ENCODE assay signal across 13 cellular contexts in the genomic region with DNA sequence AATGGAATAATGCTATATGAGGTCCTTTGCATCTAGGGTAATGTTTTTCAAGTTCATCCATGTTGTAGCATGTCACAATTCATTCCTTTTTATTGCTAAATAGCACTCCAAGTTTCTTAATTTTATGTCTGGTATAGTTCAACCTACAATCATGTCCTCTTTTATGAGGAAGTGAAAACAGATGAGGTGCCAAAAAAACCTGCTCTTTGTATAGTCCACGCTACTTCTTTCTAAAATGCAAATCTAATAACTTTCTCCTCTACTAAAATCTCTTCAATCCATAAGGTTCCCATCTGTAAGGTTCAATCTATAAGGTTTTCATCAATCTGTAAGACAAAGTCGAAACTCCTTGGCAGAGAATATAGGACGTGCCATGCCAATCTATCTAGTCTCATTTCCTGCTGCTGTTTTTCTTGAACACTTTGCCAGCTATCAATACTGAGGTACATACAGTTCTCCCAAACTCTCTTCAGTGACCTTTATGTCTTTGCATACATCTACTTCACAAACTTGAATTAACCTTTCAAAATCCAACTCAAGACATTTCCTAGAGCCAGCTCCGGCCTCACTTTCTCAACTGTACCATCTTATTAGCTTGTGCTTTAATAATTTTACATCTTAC. TPM values are rescaled to one million over a fixed set of nuclear protein-coding genes. Genes with fewer than 3 reads are reported as not detected.
A peak's percentile ranks its signal among the peaks of the same experiment; 100 is the strongest.
DNase-seq lines count a peak whose midpoint lies in the region; ATAC-seq, FAIRE-seq and TF ChIP-seq lines count a peak whose summit lies in the region.
"Had no signal": no experiment of that assay in that cellular context is flagged by ENCODE, and none has a peak within 500 bp of the region (broad histone marks: within the 10 kb centered on the region; RNA-seq: fewer than 3 reads in every experiment).

No MANE protein-coding gene starts in this region.

- CTCF ChIA-PET in CD8-positive, alpha-beta memory T cell (lab: Charles Lee), result no interaction called here

- 72 to 80% methylated on average over 4 of the region's 4 CpGs for WGBS in pancreas, 2 donors

- H3K27me3 ChIP-seq in pancreas, result no peaks in the 10 kb centered on the region
- no peaks in the 10 kb centered on the region for H3K27me3 ChIP-seq in CD8-positive, alpha-beta memory T cell (ENCODE audit: insufficient read depth, low read length, poor library complexity, severe bottlenecking)
- H3K27me3 ChIP-seq: heart right ventricle had no signal

- FAIRE-seq in pancreas (lab: Jason Lieb, UNC), result no peak

- ATAC-seq in GM21723 (IDR thresholded peaks at IDR 0.05; ENCODE audit: unreplicated experiment), result peak; percentile 67
- ATAC-seq in pancreas, result peak in 3 of 4 donors; percentile 35 to 39 (median 36)
- ATAC-seq: stimulated activated naive CD8-positive, alpha-beta T cell treated with anti-CD3 and anti-CD28 coated beads, Interleukin-15, Interleukin-2, amounts not matched to agents 100 U/mL and 50 U/mL, for 24 hours had no signal

- peak overlapping the region; percentile 57 for H3K27ac Mint-ChIP-seq in activated naive CD4-positive, alpha-beta T cell treated with anti-CD3 and anti-CD28 coated beads, Interleukin-2, amount 50 U/mL, for 24 hours
- H3K27ac Mint-ChIP-seq in CD8-positive, alpha-beta memory T cell, result peak overlapping the region in 4 of 8 donors; percentile 6 to 36 (median 20)

- TF ChIP-seq CTCF in pancreas (IDR thresholded peaks at IDR 0.05), result no peak

- no peak overlapping the region for H3K4me3 ChIP-seq in pancreas
- H3K4me3 ChIP-seq in CD8-positive, alpha-beta memory T cell (ENCODE audit: low read length), result no peak overlapping the region
- H3K4me3 ChIP-seq: heart right ventricle had no signal

- DNase-seq in activated naive CD4-positive, alpha-beta T cell (lab: John Stamatoyannopoulos, UW), result no peak
- DNase-seq in MV-4-11 (lab: John Stamatoyannopoulos, UW) (peak; percentile 67), pancreas (no peak), islet precursor cell (no peak), NCI-H526 (lab: John Stamatoyannopoulos, UW) (no peak)
- no peak for DNase-seq in CD8-positive, alpha-beta memory T cell
- DNase-seq: activated effector memory CD4-positive, alpha-beta T cell treated with Interleukin-2 at 50 U/mL for 16 hours; heart right ventricle; NCI-H526 treated with DMSO at 0.1 percent for 48 hours; stimulated activated CD4-positive, alpha-beta T cell treated with anti-CD3 and anti-CD28 coated beads, Interleukin-12 subunit alpha, Interleukin-12 subunit beta, amount 100 ng/mL, for 4 hours; stimulated activated naive CD8-positive, alpha-beta T cell treated with anti-CD3 and anti-CD28 coated beads, Interleukin-15, Interleukin-2, amounts not matched to agents 100 U/mL and 50 U/mL, for 24 hours had no signal

- H3K9me3 ChIP-seq in pancreas, result no peaks in the 10 kb centered on the region
- H3K9me3 ChIP-seq in CD8-positive, alpha-beta memory T cell (ENCODE audit: low read length), result no peaks in the 10 kb centered on the region

- intact Hi-C loops in pancreas (cut with DNase I), result no loop called here

- peak overlapping the region; percentile 6 for H3K4me3 Mint-ChIP-seq in activated naive CD4-positive, alpha-beta T cell treated with anti-CD3 and anti-CD28 coated beads, Interleukin-2, amount 50 U/mL, for 24 hours
- peak overlapping the region in 2 of 7 donors; percentile 15 to 22 for H3K4me3 Mint-ChIP-seq in CD8-positive, alpha-beta memory T cell

- H3K36me3 Mint-ChIP-seq in activated naive CD4-positive, alpha-beta T cell treated with anti-CD3 and anti-CD28 coated beads, Interleukin-2, amount 50 U/mL, for 24 hours, result peaks cover 36% of the 10 kb centered on the region
- H3K36me3 Mint-ChIP-seq in CD8-positive, alpha-beta memory T cell, result peaks cover 26 to 53% (median 29%) of the 10 kb centered on the region in 3 donors

- H3K4me1 ChIP-seq in pancreas, result peaks cover 5 to 43% (median 24%) of the 10 kb centered on the region in 3 donors
- peaks cover 43% of the 10 kb centered on the region for H3K4me1 ChIP-seq in CD8-positive, alpha-beta memory T cell (ENCODE audit: insufficient read depth, low read length)

- peaks cover 87% of the 10 kb centered on the region for H3K4me1 Mint-ChIP-seq in activated naive CD4-positive, alpha-beta T cell treated with anti-CD3 and anti-CD28 coated beads, Interleukin-2, amount 50 U/mL, for 24 hours
- peaks cover 60 to 85% (median 83%) of the 10 kb centered on the region in 3 donors for H3K4me1 Mint-ChIP-seq in CD8-positive, alpha-beta memory T cell

- peaks cover 0 to 13% (median 0%) of the 10 kb centered on the region in 3 donors for H3K36me3 ChIP-seq in pancreas
- H3K36me3 ChIP-seq in CD8-positive, alpha-beta memory T cell (ENCODE audit: insufficient read depth, low read length), result no peaks in the 10 kb centered on the region

- no peak overlapping the region for H3K27ac ChIP-seq in pancreas
- H3K27ac ChIP-seq in CD8-positive, alpha-beta memory T cell (ENCODE audit: low read depth, low read length), result no peak overlapping the region
- H3K27ac ChIP-seq: heart right ventricle had no signal

- POLR2A ChIA-PET in CD8-positive, alpha-beta memory T cell (lab: Charles Lee), result no interaction called here

- H3K9me3 Mint-ChIP-seq in activated naive CD4-positive, alpha-beta T cell treated with anti-CD3 and anti-CD28 coated beads, Interleukin-2, amount 50 U/mL, for 24 hours, result no peaks in the 10 kb centered on the region
- H3K9me3 Mint-ChIP-seq in CD8-positive, alpha-beta memory T cell, result peaks cover 0 to 6% (median 0%) of the 10 kb centered on the region in 5 donors

- H3K27me3 Mint-ChIP-seq in activated naive CD4-positive, alpha-beta T cell treated with anti-CD3 and anti-CD28 coated beads, Interleukin-2, amount 50 U/mL, for 24 hours, result no peaks in the 10 kb centered on the region
- H3K27me3 Mint-ChIP-seq in CD8-positive, alpha-beta memory T cell, result no peaks in the 10 kb centered on the region

RNA-seq across cellular contexts. Expression of a gene that starts 33.7 kb away (rescaled TPM):
- total RNA-seq in pancreas, result 10 to 100 TPM; 23.7 to 44.8 (median 29.7) TPM
- polyA plus RNA-seq in pancreas, result 10 to 100 TPM; 10.9 to 11.4 TPM
- 10 to 100 TPM; 56.6 to 58.2 TPM for total RNA-seq in CD8-positive, alpha-beta memory T cell
- 28.4 TPM for polyA plus RNA-seq in CD8-positive, alpha-beta memory T cell
